In genomic region chr4:156906325-156906724, GRCh38 we compare ENCODE assay signal across 18 cellular contexts.
"Had no signal": no experiment of that assay in that cellular context is flagged by ENCODE, and none has a peak within 500 bp of the region (broad histone marks: within the 10 kb centered on the region; RNA-seq: fewer than 3 reads in every experiment).

No MANE protein-coding gene starts in this region.

- H3K9me3 ChIP-seq: ascending aorta, heart left ventricle, left ventricle myocardium inferior, upper lobe of left lung had no signal

- H3K36me3 ChIP-seq: ascending aorta, heart left ventricle, left ventricle myocardium inferior, upper lobe of left lung, WERI-Rb-1 had no signal

- FAIRE-seq: bronchial epithelial cell had no signal

- H3K4me1 ChIP-seq: upper lobe of left lung had no signal

- H3K27ac ChIP-seq: ascending aorta, dorsolateral prefrontal cortex, heart left ventricle, left ventricle myocardium inferior, upper lobe of left lung, WERI-Rb-1 had no signal

- DNase-seq: activated CD4-positive, alpha-beta T cell treated with anti-CD3 and anti-CD28 coated beads for 36 hours; activated CD8-positive, alpha-beta memory T cell treated with anti-CD3 and anti-CD28 coated beads, Interleukin-2, amount 50 U/mL, for 4 hours; activated CD8-positive, alpha-beta T cell treated with anti-CD3 and anti-CD28 coated beads for 36 hours; activated naive CD4-positive, alpha-beta T cell treated with Interleukin-2 at 50 U/mL for 16 hours; activated naive CD8-positive, alpha-beta T cell treated with anti-CD3 and anti-CD28 coated beads, Interleukin-2, amount 50 U/mL, for 24 hours; dorsolateral prefrontal cortex; foreskin melanocyte; heart left ventricle; left ventricle myocardium inferior; mesenchymal stem cell; nephron progenitor cell; stimulated activated CD4-positive, alpha-beta T cell treated with anti-CD3 and anti-CD28 coated beads, Interleukin-12 subunit alpha, Interleukin-12 subunit beta, amount 100 ng/mL, for 4 hours; stimulated activated naive CD4-positive, alpha-beta T cell; T1000; upper lobe of left lung; WERI-Rb-1 had no signal

- ATAC-seq: activated CD4-positive, alpha-beta T cell treated with anti-CD3 and anti-CD28 coated beads for 36 hours; activated CD8-positive, alpha-beta T cell treated with anti-CD3 and anti-CD28 coated beads for 36 hours; activated naive CD8-positive, alpha-beta T cell treated with anti-CD3 and anti-CD28 coated beads, Interleukin-2, amount 50 U/mL, for 24 hours; heart left ventricle had no signal

- H3K4me3 ChIP-seq: ascending aorta, dorsolateral prefrontal cortex, heart left ventricle, left ventricle myocardium inferior, upper lobe of left lung had no signal

- H3K27me3 ChIP-seq: ascending aorta, dorsolateral prefrontal cortex, heart left ventricle, upper lobe of left lung had no signal
